Comparison of ENCODE assay signal across 14 cellular contexts in the genomic region with DNA sequence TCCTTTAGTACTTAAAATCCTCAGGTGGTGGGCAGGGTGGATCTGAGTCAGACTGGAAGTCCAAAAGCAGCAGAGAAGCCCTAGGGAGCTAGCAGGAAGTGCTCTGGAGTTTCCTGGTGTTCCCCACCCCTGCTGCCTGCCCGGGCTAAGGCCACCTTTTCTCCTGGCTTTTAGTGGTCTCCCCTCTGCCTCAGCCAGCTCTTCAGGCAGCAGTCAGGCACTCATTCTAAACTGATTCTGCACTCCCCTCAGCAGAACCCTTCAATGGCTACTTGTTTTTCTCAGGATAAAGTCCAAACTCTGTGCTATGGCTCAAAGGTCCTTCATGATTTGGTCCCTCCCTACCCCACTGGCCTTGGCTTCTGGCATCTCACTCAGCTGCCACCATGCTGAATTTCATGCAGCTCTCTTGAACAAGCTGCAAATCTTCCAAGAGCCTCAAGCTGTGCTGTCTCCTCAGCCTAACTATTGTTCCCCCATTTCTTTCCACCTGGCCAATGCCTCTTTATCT. TPM values are rescaled to one million over a fixed set of nuclear protein-coding genes. Genes with fewer than 3 reads are reported as not detected.
A peak's percentile ranks its signal among the peaks of the same experiment; 100 is the strongest.
DNase-seq lines count a peak whose midpoint lies in the region; TF ChIP-seq lines count a peak whose summit lies in the region.
"Had no signal": no experiment of that assay in that cellular context is flagged by ENCODE, and none has a peak within 500 bp of the region (broad histone marks: within the 10 kb centered on the region; RNA-seq: fewer than 3 reads in every experiment).

No MANE protein-coding gene starts in this region.

- no peak overlapping the region for H2BK120ac ChIP-seq in neuronal stem cell (ENCODE audit: low read depth, low read length)

- no peak overlapping the region for H3K9ac ChIP-seq in neuronal stem cell (ENCODE audit: low read depth, low read length, poor library complexity)

- WGBS in neuronal stem cell (ENCODE audit: extremely low coverage in 2 of 2, insufficient read length in 2 of 2, insufficient replicate concordance in 1 of 2), 2 donors, result no CpG with 5 or more reads among the region's 1 CpG

- no peak overlapping the region for H4K91ac ChIP-seq in neuronal stem cell (ENCODE audit: low read depth, low read length, poor library complexity)

- no peak overlapping the region for H3K4me3 ChIP-seq in DOHH2 (ENCODE audit: low read length)
- no peak overlapping the region for H3K4me3 ChIP-seq in epithelial cell of esophagus (ENCODE audit: low read length)
- no peak overlapping the region for H3K4me3 ChIP-seq in neuronal stem cell (ENCODE audit: low read length in 2 of 2)
- no peak overlapping the region for H3K4me3 ChIP-seq in coronary artery
- H3K4me3 ChIP-seq: adrenal gland had no signal

- no peak overlapping the region for H2BK15ac ChIP-seq in neuronal stem cell (ENCODE audit: low read length)

- H4K8ac ChIP-seq in neuronal stem cell (ENCODE audit: low read depth, low read length), result no peak overlapping the region

- no peaks in the 10 kb centered on the region for H3K79me2 ChIP-seq in DOHH2 (ENCODE audit: control insufficient read depth, low read length)

- peaks cover 6% of the 10 kb centered on the region for H3F3A ChIP-seq in DOHH2 (ENCODE audit: control insufficient read depth, insufficient read depth)

- peak overlapping the region; percentile 17 for H2AFZ ChIP-seq in neuronal stem cell (ENCODE audit: low read length)

- H3K36me3 ChIP-seq in DOHH2 (ENCODE audit: control insufficient read depth, low read length) (no peaks in the 10 kb centered on the region), neuronal stem cell (replicated peaks in 1 of 2; ENCODE audit: control insufficient read depth in 2 of 2, insufficient read depth in 2 of 2, low read length in 2 of 2) (no peaks in the 10 kb centered on the region)
- H3K36me3 ChIP-seq: adrenal gland had no signal

- H3K4ac ChIP-seq in neuronal stem cell (ENCODE audit: low read length), result no peak overlapping the region

- peak; percentile 45 for DNase-seq in LoVo (ENCODE audit: low spot score)
- DNase-seq in epithelial cell of esophagus (ENCODE audit: low read depth), result peak; percentile 49
- no peak for DNase-seq in neuronal stem cell (ENCODE audit: low spot score)
- DNase-seq in coronary artery (ENCODE audit: low spot score), result no peak
- DNase-seq in HuH-7.5 (ENCODE audit: low spot score), result no peak
- no peak for DNase-seq in SHP77 treated with DMSO at 0.1 percent for 48 hours (lab: John Stamatoyannopoulos, UW)
- no peak for DNase-seq in cortex of kidney (lab: John Stamatoyannopoulos, UW)
- DNase-seq: activated T-cell treated with anti-CD3 and anti-CD28 coated beads, Interleukin-2, amount 50 U/mL, for 1 hour; CD4-positive, CD25-positive, alpha-beta regulatory T cell; immature natural killer cell; stimulated activated CD4-positive, alpha-beta T cell treated with anti-CD3 and anti-CD28 coated beads, Interleukin-4, amount 100 ng/mL, for 1 hour; T-helper 2 cell had no signal

- H3K23ac ChIP-seq in neuronal stem cell (ENCODE audit: low read depth, low read length, poor library complexity), result no peak overlapping the region

- no peaks in the 10 kb centered on the region for H4K20me1 ChIP-seq in DOHH2 (ENCODE audit: control insufficient read depth, insufficient read depth, low read depth, low read length)

- H3K27me3 ChIP-seq in DOHH2 (ENCODE audit: control insufficient read depth, low read length) (no peaks in the 10 kb centered on the region), neuronal stem cell (ENCODE audit: control insufficient read depth in 3 of 3, insufficient read depth in 3 of 3, low read depth in 1 of 3, low read length in 3 of 3) (peaks cover 0 to 4% (median 0%) of the 10 kb centered on the region in 3 experiments)
- H3K27me3 ChIP-seq: adrenal gland had no signal

- H3K4me1 ChIP-seq in DOHH2 (ENCODE audit: control insufficient read depth, low read length) (peaks cover 55% of the 10 kb centered on the region), neuronal stem cell (ENCODE audit: control insufficient read depth in 2 of 2, insufficient read depth in 1 of 2, low read depth in 1 of 2, low read length in 2 of 2) (no peaks in the 10 kb centered on the region)

- H3K9me3 ChIP-seq in DOHH2 (ENCODE audit: control insufficient read depth, insufficient read depth, low read length) (no peaks in the 10 kb centered on the region), neuronal stem cell (replicated peaks in 1 of 2; ENCODE audit: control insufficient read depth in 2 of 2, insufficient read depth in 1 of 2, low read depth in 1 of 2, low read length in 2 of 2) (peaks cover 0 to under 1% of the 10 kb centered on the region in 2 donors)
- H3K9me3 ChIP-seq: adrenal gland had no signal

- H3K4me2 ChIP-seq in DOHH2 (ENCODE audit: low read length) (peak overlapping the region; percentile 1; the same call in 1 of the 2 replicates), neuronal stem cell (ENCODE audit: insufficient read depth, low read length, poor library complexity, severe bottlenecking) (no peak overlapping the region)

- H3K14ac ChIP-seq in neuronal stem cell (ENCODE audit: low read length), result no peak overlapping the region

- H2BK12ac ChIP-seq in neuronal stem cell (ENCODE audit: low read length), result no peak overlapping the region

- H3K27ac ChIP-seq in DOHH2 (ENCODE audit: low read depth, low read length) (no peak overlapping the region), neuronal stem cell (replicated peaks; ENCODE audit: low read length) (no peak overlapping the region), coronary artery (no peak overlapping the region)
- H3K27ac ChIP-seq: adrenal gland had no signal

- H3K9me2 ChIP-seq in DOHH2 (replicated peaks; ENCODE audit: control insufficient read depth, low read length), result no peaks in the 10 kb centered on the region

- no peak overlapping the region for H2BK5ac ChIP-seq in neuronal stem cell (ENCODE audit: low read length)

- TF ChIP-seq CTCF in DOHH2 (IDR thresholded peaks at IDR 0.05; ENCODE audit: low read depth, low read length, poor library complexity, severe bottlenecking) (no peak), epithelial cell of esophagus (IDR thresholded peaks at IDR 0.05; ENCODE audit: insufficient read depth, low read depth, low read length, missing control alignments) (no peak), coronary artery (IDR thresholded peaks at IDR 0.05) (no peak)

- no peaks in the 10 kb centered on the region for H3K79me1 ChIP-seq in neuronal stem cell (ENCODE audit: low read depth, low read length)

- no peak overlapping the region for H2AK5ac ChIP-seq in neuronal stem cell (ENCODE audit: low read depth, low read length)

- peak overlapping the region; percentile 5 for H3K18ac ChIP-seq in neuronal stem cell (ENCODE audit: low read length)

RNA-seq across cellular contexts. Expression of gene DNMBP, which starts 28.9 kb away (rescaled TPM):
- 20.4 TPM for polyA plus RNA-seq in neuronal stem cell (2013, experiment 1 of 2)
- 21.0 TPM for polyA plus RNA-seq in neuronal stem cell (2013, experiment 2 of 2)

RNA-seq across cellular contexts. Expression of gene CPN1, which starts 43.1 kb away (rescaled TPM):
- polyA plus RNA-seq in neuronal stem cell (2013, experiment 1 of 2), result 0.17 TPM
- polyA plus RNA-seq in neuronal stem cell (2013, experiment 2 of 2), result 0.25 TPM
- polyA plus RNA-seq: adrenal gland; CD4-positive, CD25-positive, alpha-beta regulatory T cell; immature natural killer cell had no signal

Comparison
In these comparisons a context has a peak if more than half of its experiments do, and no peak if none do; other contexts are left out.
1. DNase-seq: peak in LoVo (single experiment) and epithelial cell of esophagus (single experiment); none in neuronal stem cell (single experiment), coronary artery (single experiment), HuH-7.5 (single experiment), SHP77 treated with DMSO at 0.1 percent for 48 hours (single experiment) and cortex of kidney (single experiment).